Comparison of ENCODE assay signal across 18 cellular contexts in the genomic region with DNA sequence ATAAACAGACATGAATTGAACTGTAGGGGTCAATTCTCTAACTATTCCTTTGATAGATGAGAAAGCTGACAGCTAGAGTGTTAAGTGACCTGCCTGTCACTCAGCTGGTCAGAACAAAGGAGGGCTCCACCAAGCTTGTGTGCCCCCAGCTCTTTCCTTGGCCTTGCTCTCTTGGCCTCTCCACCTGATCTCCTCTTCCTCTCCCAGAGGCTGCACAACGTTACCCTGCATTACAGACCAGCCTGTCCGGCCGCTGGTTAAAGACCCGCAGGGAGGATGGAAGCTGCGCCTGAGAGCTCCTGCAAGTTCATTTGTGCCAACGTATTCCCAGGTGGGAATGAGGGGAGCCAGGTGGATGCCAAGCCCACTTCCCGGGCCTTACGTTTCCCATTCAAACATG. TPM values are rescaled to one million over a fixed set of nuclear protein-coding genes. Genes with fewer than 3 reads are reported as not detected.
A peak's percentile ranks its signal among the peaks of the same experiment; 100 is the strongest.
DNase-seq lines count a peak whose midpoint lies in the region; ATAC-seq, FAIRE-seq and TF ChIP-seq lines count a peak whose summit lies in the region.
"Had no signal": no experiment of that assay in that cellular context is flagged by ENCODE, and none has a peak within 500 bp of the region (broad histone marks: within the 10 kb centered on the region; RNA-seq: fewer than 3 reads in every experiment).

No MANE protein-coding gene starts in this region.

- no peak overlapping the region for H2AK5ac ChIP-seq in neuronal stem cell (ENCODE audit: low read depth, low read length)

- H4K20me1 ChIP-seq in K562 (replicated peaks; ENCODE audit: control insufficient read depth, insufficient read depth, low read length): no peaks in the 10 kb centered on the region

- CTCF ChIA-PET in K562 (lab: Yijun Ruan, JAX; ENCODE audit: low intra/inter-chr PET ratio): no interaction called here

- peaks cover 5% of the 10 kb centered on the region for H3K27me3 Mint-ChIP-seq in glutamatergic neuron (ENCODE audit: unreplicated experiment)
- H3K27me3 Mint-ChIP-seq: CD8-positive, alpha-beta memory T cell; IgD-negative memory B cell had no signal

- H3K79me2 ChIP-seq in K562 (ENCODE audit: control insufficient read depth, insufficient read depth, low read length): peaks cover 7% of the 10 kb centered on the region; the same call in 1 of the 3 replicates

- ATAC-seq in K562: no peak
- no peak for ATAC-seq in HG03097 (IDR thresholded peaks at IDR 0.05; ENCODE audit: low FRiP score, unreplicated experiment)
- no peak for ATAC-seq in HG03571 (IDR thresholded peaks at IDR 0.05; ENCODE audit: unreplicated experiment)
- ATAC-seq in HG02970 (IDR thresholded peaks at IDR 0.05; ENCODE audit: low FRiP score, unreplicated experiment): no peak
- ATAC-seq: GM12878 had no signal

- no peak for TF ChIP-seq EP300 in K562 (IDR thresholded peaks at IDR 0.05; ENCODE audit: low read length)

- H3K27ac ChIP-seq in K562 (ENCODE audit: extremely low read depth, low read depth, low read length) (no peak overlapping the region), neuronal stem cell (replicated peaks; ENCODE audit: low read length) (no peak overlapping the region)
- H3K27ac ChIP-seq: BLaER1 had no signal

- no peak for FAIRE-seq in K562 (lab: Jason Lieb, UNC)
- FAIRE-seq: GM12878 had no signal

- H3K36me3 Mint-ChIP-seq in glutamatergic neuron (ENCODE audit: unreplicated experiment): no peaks in the 10 kb centered on the region
- H3K36me3 Mint-ChIP-seq: IgD-negative memory B cell had no signal

- BruUV-seq in K562 (replicated peaks; lab: Mats Ljungman, UMichigan): no TSS peak

- no peaks in the 10 kb centered on the region for H3K36me3 ChIP-seq in K562 (ENCODE audit: control insufficient read depth, insufficient read depth, low read length)
- peaks cover 5 to 14% of the 10 kb centered on the region in 2 donors for H3K36me3 ChIP-seq in neuronal stem cell (replicated peaks in 1 of 2; ENCODE audit: control insufficient read depth in 2 of 2, insufficient read depth in 2 of 2, low read length in 2 of 2)

- H3K4me1 ChIP-seq in K562 (replicated peaks in 1 of 2; ENCODE audit: control insufficient read depth in 2 of 2, insufficient read depth in 2 of 2, low read length in 2 of 2): peaks cover 11 to 29% of the 10 kb centered on the region in 2 experiments; a peak in 3 of 5 replicates
- H3K4me1 ChIP-seq in neuronal stem cell (ENCODE audit: control insufficient read depth in 2 of 2, insufficient read depth in 1 of 2, low read depth in 1 of 2, low read length in 2 of 2): peaks cover 10 to 11% of the 10 kb centered on the region in 2 donors
- H3K4me1 ChIP-seq: BLaER1, Caco-2 had no signal

- peak overlapping the region in 1 of 2 experiments; percentile 27; a peak in 1 of 4 replicates for H3K9ac ChIP-seq in K562 (ENCODE audit: insufficient read depth in 1 of 2, low read depth in 2 of 2, low read length in 2 of 2)
- no peak overlapping the region for H3K9ac ChIP-seq in neuronal stem cell (ENCODE audit: low read depth, low read length, poor library complexity)
- H3K9ac ChIP-seq: BLaER1 had no signal

- H2BK12ac ChIP-seq in neuronal stem cell (ENCODE audit: low read length): no peak overlapping the region

- intact Hi-C loops in K562 (cut with micrococcal nuclease): no loop called here

- no peak overlapping the region for H3K23ac ChIP-seq in neuronal stem cell (ENCODE audit: low read depth, low read length, poor library complexity)

- no peak overlapping the region for H2BK15ac ChIP-seq in neuronal stem cell (ENCODE audit: low read length)

- WGBS in K562 (ENCODE audit: insufficient coverage, low coverage, missing lambda C conversion rate): 78% methylated on average over 8 of the region's 8 CpGs
- WGBS in neuronal stem cell (ENCODE audit: extremely low coverage in 2 of 2, insufficient read length in 2 of 2, insufficient replicate concordance in 1 of 2), 2 donors: no CpG with 5 or more reads among the region's 8 CpGs

- H3K4me3 Mint-ChIP-seq in glutamatergic neuron (ENCODE audit: unreplicated experiment): no peak overlapping the region
- H3K4me3 Mint-ChIP-seq: CD8-positive, alpha-beta memory T cell; IgD-negative memory B cell had no signal

- POLR2A ChIA-PET in K562 (lab: Yijun Ruan, JAX): interaction anchor here (0.9 to 1.7 kb wide), 5 partner anchors 10 to 150 kb away, joined by 3 to 8 read pairs (median 4); partner anchors contain the start of gene AGPAT4

- in situ Hi-C loops in K562 (cut with MboI): no loop called here

- H4K91ac ChIP-seq in neuronal stem cell (ENCODE audit: low read depth, low read length, poor library complexity): no peak overlapping the region

- no peak overlapping the region for H3K4me2 ChIP-seq in K562 (ENCODE audit: insufficient read depth, low read length)
- H3K4me2 ChIP-seq in neuronal stem cell (ENCODE audit: insufficient read depth, low read length, poor library complexity, severe bottlenecking): no peak overlapping the region
- H3K4me2 ChIP-seq: BLaER1 had no signal

- DNase-seq in ELF-1 (ENCODE audit: low read depth, low spot score) (peak; percentile 24), K562 (ENCODE audit: extremely low read depth in 1 of 4, low spot score in 3 of 4) (no peak), glutamatergic neuron (no peak), neuronal stem cell (ENCODE audit: low spot score) (no peak), H4 (ENCODE audit: low spot score) (no peak)
- DNase-seq: 8988T; AML-193; Caco-2; CD8-positive, alpha-beta memory T cell; DMS53; GOT3; HCEC 1CT had no signal

- H3K79me1 ChIP-seq in neuronal stem cell (ENCODE audit: low read depth, low read length): peaks cover 3% of the 10 kb centered on the region

- H3K9me1 ChIP-seq in K562 (ENCODE audit: control insufficient read depth, insufficient read depth, low read length): no peaks in the 10 kb centered on the region

- H3K9me3 ChIP-seq in K562 (replicated peaks; ENCODE audit: control insufficient read depth, insufficient read depth, low read depth, low read length) (no peaks in the 10 kb centered on the region), neuronal stem cell (replicated peaks in 1 of 2; ENCODE audit: control insufficient read depth in 2 of 2, insufficient read depth in 1 of 2, low read depth in 1 of 2, low read length in 2 of 2) (peaks cover 0 to 11% of the 10 kb centered on the region in 2 donors)
- H3K9me3 ChIP-seq: Caco-2 had no signal

- no peak overlapping the region for H2BK120ac ChIP-seq in neuronal stem cell (ENCODE audit: low read depth, low read length)

- H3K4ac ChIP-seq in neuronal stem cell (ENCODE audit: low read length): no peak overlapping the region

- H2AFZ ChIP-seq in K562 (ENCODE audit: low read depth, low read length) (no peak overlapping the region), neuronal stem cell (ENCODE audit: low read length) (no peak overlapping the region)

- H3K27ac Mint-ChIP-seq in glutamatergic neuron (ENCODE audit: unreplicated experiment): peak overlapping the region; percentile 13
- H3K27ac Mint-ChIP-seq: IgD-negative memory B cell had no signal

- no peak overlapping the region for H3K4me3 ChIP-seq in K562
- H3K4me3 ChIP-seq in neuronal stem cell (ENCODE audit: low read length in 2 of 2): no peak overlapping the region
- H3K4me3 ChIP-seq: BLaER1, GM12878 had no signal

- H3K18ac ChIP-seq in neuronal stem cell (ENCODE audit: low read length): peak overlapping the region; percentile 9

- no peak for TF ChIP-seq POLR2A in K562 (conservative IDR thresholded peaks at IDR 0.05)

- H3K27me3 ChIP-seq in K562 (ENCODE audit: control insufficient read depth in 2 of 2, insufficient read depth in 2 of 2, low read length in 2 of 2) (no peaks in the 10 kb centered on the region), neuronal stem cell (ENCODE audit: control insufficient read depth in 3 of 3, insufficient read depth in 3 of 3, low read depth in 1 of 3, low read length in 3 of 3) (no peaks in the 10 kb centered on the region)
- H3K27me3 ChIP-seq: BLaER1 had no signal

- peaks cover 13% of the 10 kb centered on the region for H3K4me1 Mint-ChIP-seq in glutamatergic neuron (ENCODE audit: low read depth, unreplicated experiment)
- H3K4me1 Mint-ChIP-seq: IgD-negative memory B cell had no signal

- TF ChIP-seq CTCF in K562 (IDR thresholded peaks at IDR 0.05 in 2 of 3, conservative IDR thresholded peaks at IDR 0.05 in 1 of 3; ENCODE audit: insufficient read depth in 2 of 3, low read depth in 1 of 3, low read length in 3 of 3): no peak
- TF ChIP-seq CTCF in glutamatergic neuron (IDR thresholded peaks at IDR 0.05; ENCODE audit: partially characterized antibody, unreplicated experiment): no peak

- no peak overlapping the region for H3K14ac ChIP-seq in neuronal stem cell (ENCODE audit: low read length)

- peaks cover 4% of the 10 kb centered on the region for H3K9me3 Mint-ChIP-seq in glutamatergic neuron (ENCODE audit: unreplicated experiment)
- H3K9me3 Mint-ChIP-seq: CD8-positive, alpha-beta memory T cell; IgD-negative memory B cell had no signal

- H2BK5ac ChIP-seq in neuronal stem cell (ENCODE audit: low read length): no peak overlapping the region

- no peak for TF ChIP-seq RAD21 in K562 (CRISPR knock-in tag; conservative IDR thresholded peaks at IDR 0.05 in 1 of 2, IDR thresholded peaks at IDR 0.05 in 1 of 2)

- no peak overlapping the region for H4K8ac ChIP-seq in neuronal stem cell (ENCODE audit: low read depth, low read length)

RNA-seq across cellular contexts. Expression of gene AGPAT4, which starts 22.5 kb away (rescaled TPM):
- total RNA-seq in K562 (2011; cell fraction: chromatin; rRNA removed; ENCODE audit: low replicate concordance): 90.5 and 109 TPM in 2 replicates
- 65.2 and 67.4 TPM in 2 replicates for total RNA-seq in K562 (2011; cell fraction: nucleolus; rRNA removed)
- total RNA-seq in K562 (2011; cell fraction: nucleoplasm; rRNA removed): 60.1 and 75.0 TPM in 2 replicates
- total RNA-seq in K562 (2014; rRNA removed) (4.5 and 6.7 TPM in 2 replicates), K562 (2014; rRNA removed; fragmentation: Illumina TruSeq; extraction: Trizol) (7.1 and 7.9 TPM in 2 replicates), K562 (2015; rRNA removed; fragmentation: Illumina TruSeq; extraction: Trizol) (5.0 and 5.6 TPM in 2 replicates), K562 (2021) (9.2 and 9.7 TPM in 2 replicates), glutamatergic neuron (ENCODE audit: unreplicated experiment) (90.2 TPM)
- polyA plus RNA-seq in K562 (2011; rRNA removed) (15.0 and 17.0 TPM in 2 replicates), K562 (2014; fragmentation: Illumina TruSeq; extraction: Trizol) (5.6 and 5.7 TPM in 2 replicates), K562 (2014; fragmentation: Nextera tagmentation; extraction: Ambion mirVana) (1 to 10 TPM; 2.2 to 3.4 TPM), K562 (2014; rRNA removed) (7.2 and 7.3 TPM in 2 replicates)
- 9.2 and 14.2 TPM in 2 replicates for polyA plus RNA-seq in K562 (2011; cell fraction: cytosol; rRNA removed)
- polyA plus RNA-seq in K562 (2011; cell fraction: nucleus; rRNA removed): 62.4 and 68.7 TPM in 2 replicates
- 5.3 and 8.6 TPM in 2 replicates for polyA plus RNA-seq in K562 (2012)
- polyA minus RNA-seq in K562 (2011; rRNA and poly(A)+ RNA removed): 31.8 and 34.7 TPM in 2 replicates
- polyA minus RNA-seq in K562 (2011; cell fraction: cytosol; rRNA and poly(A)+ RNA removed): 6.3 and 8.8 TPM in 2 replicates
- 36.2 and 58.6 TPM in 2 replicates for polyA minus RNA-seq in K562 (2011; cell fraction: nucleus; rRNA and poly(A)+ RNA removed)
- polyA plus RNA-seq in neuronal stem cell (2013, experiment 1 of 2): 39.5 TPM
- 38.9 TPM for polyA plus RNA-seq in neuronal stem cell (2013, experiment 2 of 2)
- total RNA-seq in H4 (2014; rRNA removed; shearing (Covaris generic)): 3.4 and 3.9 TPM in 2 replicates
